In the genomic region with DNA sequence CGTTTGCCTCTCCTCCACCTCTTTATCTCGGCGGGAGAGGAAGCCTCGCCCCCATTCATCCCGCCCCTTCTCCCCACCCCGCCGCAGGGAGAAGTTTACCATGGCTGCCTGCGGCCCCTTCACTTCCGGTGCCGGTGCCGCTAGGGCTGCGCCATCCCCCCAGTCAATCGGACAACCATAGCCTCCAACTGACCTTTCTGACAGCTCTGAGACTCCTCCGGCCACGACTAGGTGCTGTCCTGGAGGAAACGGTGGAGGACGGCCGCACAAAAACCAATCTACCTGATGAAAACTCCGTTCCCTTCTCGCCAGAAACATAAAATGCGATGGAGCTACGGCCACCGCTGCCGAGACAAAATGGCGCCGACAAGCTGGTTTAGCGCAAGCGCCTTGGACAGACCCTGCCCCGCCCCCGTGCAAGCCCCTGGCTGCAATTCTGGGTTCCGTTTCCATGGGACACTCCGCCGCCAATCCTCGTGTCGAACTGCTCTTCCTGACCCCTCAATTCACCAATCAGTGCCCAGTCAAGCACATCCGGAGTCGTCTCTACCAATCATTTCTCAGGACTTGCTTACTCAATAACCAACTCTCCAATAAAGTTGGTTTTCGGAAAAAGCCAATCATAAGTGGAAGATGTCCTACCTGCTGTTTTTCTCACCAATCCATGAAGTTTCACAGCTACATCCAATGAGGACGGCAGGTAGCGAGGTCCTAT, we compare ENCODE assay signal across 1 cellular context.
TF ChIP-seq lines count a peak whose summit lies in the region.

No MANE protein-coding gene starts in this region.

TF ChIP-seq in HepG2, 621 proteins besides CTCF, POLR2A, EP300 and RAD21 (continued from another document and continues in another):
- TF ChIP-seq, protein P1, sequence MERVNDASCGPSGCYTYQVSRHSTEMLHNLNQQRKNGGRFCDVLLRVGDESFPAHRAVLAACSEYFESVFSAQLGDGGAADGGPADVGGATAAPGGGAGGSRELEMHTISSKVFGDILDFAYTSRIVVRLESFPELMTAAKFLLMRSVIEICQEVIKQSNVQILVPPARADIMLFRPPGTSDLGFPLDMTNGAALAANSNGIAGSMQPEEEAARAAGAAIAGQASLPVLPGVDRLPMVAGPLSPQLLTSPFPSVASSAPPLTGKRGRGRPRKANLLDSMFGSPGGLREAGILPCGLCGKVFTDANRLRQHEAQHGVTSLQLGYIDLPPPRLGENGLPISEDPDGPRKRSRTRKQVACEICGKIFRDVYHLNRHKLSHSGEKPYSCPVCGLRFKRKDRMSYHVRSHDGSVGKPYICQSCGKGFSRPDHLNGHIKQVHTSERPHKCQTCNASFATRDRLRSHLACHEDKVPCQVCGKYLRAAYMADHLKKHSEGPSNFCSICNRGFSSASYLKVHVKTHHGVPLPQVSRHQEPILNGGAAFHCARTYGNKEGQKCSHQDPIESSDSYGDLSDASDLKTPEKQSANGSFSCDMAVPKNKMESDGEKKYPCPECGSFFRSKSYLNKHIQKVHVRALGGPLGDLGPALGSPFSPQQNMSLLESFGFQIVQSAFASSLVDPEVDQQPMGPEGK (CRISPR knock-in tag; IDR thresholded peaks at IDR 0.05), result peak; percentile 83
- TF ChIP-seq ZNF766 (CRISPR knock-in tag; IDR thresholded peaks at IDR 0.05; ENCODE audit: borderline replicate concordance), result 0 out of 2 replicates have a peak, but pooled peaks have one; percentile 48
- 0 out of 2 replicates have a peak, but pooled peaks have one; percentile 38 for TF ChIP-seq NFKBIZ (CRISPR knock-in tag; IDR thresholded peaks at IDR 0.05)
- no peak; the same call in none of the 2 replicates for TF ChIP-seq KDM2A (CRISPR knock-in tag; IDR thresholded peaks at IDR 0.05; ENCODE audit: borderline replicate concordance, low read depth)
- 0 out of 2 replicates have a peak, but pooled peaks have one; percentile 53 for TF ChIP-seq ATF7-NPFF (CRISPR knock-in tag; IDR thresholded peaks at IDR 0.05; ENCODE audit: low read depth)
- no peak for TF ChIP-seq SCMH1 (CRISPR knock-in tag; IDR thresholded peaks at IDR 0.05; ENCODE audit: borderline replicate concordance)
- no peak for TF ChIP-seq ZNF75D (CRISPR knock-in tag; IDR thresholded peaks at IDR 0.05; ENCODE audit: borderline replicate concordance)
- no peak for TF ChIP-seq BORCS8-MEF2B (CRISPR knock-in tag; IDR thresholded peaks at IDR 0.05)
- TF ChIP-seq, protein P2, sequence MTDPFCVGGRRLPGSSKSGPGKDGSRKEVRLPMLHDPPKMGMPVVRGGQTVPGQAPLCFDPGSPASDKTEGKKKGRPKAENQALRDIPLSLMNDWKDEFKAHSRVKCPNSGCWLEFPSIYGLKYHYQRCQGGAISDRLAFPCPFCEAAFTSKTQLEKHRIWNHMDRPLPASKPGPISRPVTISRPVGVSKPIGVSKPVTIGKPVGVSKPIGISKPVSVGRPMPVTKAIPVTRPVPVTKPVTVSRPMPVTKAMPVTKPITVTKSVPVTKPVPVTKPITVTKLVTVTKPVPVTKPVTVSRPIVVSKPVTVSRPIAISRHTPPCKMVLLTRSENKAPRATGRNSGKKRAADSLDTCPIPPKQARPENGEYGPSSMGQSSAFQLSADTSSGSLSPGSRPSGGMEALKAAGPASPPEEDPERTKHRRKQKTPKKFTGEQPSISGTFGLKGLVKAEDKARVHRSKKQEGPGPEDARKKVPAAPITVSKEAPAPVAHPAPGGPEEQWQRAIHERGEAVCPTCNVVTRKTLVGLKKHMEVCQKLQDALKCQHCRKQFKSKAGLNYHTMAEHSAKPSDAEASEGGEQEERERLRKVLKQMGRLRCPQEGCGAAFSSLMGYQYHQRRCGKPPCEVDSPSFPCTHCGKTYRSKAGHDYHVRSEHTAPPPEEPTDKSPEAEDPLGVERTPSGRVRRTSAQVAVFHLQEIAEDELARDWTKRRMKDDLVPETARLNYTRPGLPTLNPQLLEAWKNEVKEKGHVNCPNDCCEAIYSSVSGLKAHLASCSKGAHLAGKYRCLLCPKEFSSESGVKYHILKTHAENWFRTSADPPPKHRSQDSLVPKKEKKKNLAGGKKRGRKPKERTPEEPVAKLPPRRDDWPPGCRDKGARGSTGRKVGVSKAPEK (CRISPR knock-in tag; IDR thresholded peaks at IDR 0.05; ENCODE audit: borderline replicate concordance), result no peak
- TF ChIP-seq HNRNPLL (IDR thresholded peaks at IDR 0.05; ENCODE audit: low read depth, low read length, poor library complexity, severe bottlenecking), result peak; percentile 78
- TF ChIP-seq, protein P3, sequence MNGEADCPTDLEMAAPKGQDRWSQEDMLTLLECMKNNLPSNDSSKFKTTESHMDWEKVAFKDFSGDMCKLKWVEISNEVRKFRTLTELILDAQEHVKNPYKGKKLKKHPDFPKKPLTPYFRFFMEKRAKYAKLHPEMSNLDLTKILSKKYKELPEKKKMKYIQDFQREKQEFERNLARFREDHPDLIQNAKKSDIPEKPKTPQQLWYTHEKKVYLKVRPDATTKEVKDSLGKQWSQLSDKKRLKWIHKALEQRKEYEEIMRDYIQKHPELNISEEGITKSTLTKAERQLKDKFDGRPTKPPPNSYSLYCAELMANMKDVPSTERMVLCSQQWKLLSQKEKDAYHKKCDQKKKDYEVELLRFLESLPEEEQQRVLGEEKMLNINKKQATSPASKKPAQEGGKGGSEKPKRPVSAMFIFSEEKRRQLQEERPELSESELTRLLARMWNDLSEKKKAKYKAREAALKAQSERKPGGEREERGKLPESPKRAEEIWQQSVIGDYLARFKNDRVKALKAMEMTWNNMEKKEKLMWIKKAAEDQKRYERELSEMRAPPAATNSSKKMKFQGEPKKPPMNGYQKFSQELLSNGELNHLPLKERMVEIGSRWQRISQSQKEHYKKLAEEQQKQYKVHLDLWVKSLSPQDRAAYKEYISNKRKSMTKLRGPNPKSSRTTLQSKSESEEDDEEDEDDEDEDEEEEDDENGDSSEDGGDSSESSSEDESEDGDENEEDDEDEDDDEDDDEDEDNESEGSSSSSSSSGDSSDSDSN (CRISPR knock-in tag; IDR thresholded peaks at IDR 0.05), result 0 out of 2 replicates have a peak, but pooled peaks have one; percentile 39
- no peak for TF ChIP-seq SRF (IDR thresholded peaks at IDR 0.05; ENCODE audit: low read depth, low read length)
- peak; percentile 84 for TF ChIP-seq SP2 (CRISPR knock-in tag; IDR thresholded peaks at IDR 0.05)
- TF ChIP-seq IRF2 (CRISPR knock-in tag; IDR thresholded peaks at IDR 0.05), result no peak
- TF ChIP-seq, protein P4, sequence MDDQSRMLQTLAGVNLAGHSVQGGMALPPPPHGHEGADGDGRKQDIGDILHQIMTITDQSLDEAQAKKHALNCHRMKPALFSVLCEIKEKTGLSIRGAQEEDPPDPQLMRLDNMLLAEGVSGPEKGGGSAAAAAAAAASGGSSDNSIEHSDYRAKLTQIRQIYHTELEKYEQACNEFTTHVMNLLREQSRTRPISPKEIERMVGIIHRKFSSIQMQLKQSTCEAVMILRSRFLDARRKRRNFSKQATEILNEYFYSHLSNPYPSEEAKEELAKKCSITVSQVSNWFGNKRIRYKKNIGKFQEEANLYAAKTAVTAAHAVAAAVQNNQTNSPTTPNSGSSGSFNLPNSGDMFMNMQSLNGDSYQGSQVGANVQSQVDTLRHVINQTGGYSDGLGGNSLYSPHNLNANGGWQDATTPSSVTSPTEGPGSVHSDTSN (CRISPR knock-in tag; IDR thresholded peaks at IDR 0.05; ENCODE audit: borderline replicate concordance), result no peak
- TF ChIP-seq CEBPG (CRISPR knock-in tag; IDR thresholded peaks at IDR 0.05), result peak; percentile 42
- TF ChIP-seq, protein P5, sequence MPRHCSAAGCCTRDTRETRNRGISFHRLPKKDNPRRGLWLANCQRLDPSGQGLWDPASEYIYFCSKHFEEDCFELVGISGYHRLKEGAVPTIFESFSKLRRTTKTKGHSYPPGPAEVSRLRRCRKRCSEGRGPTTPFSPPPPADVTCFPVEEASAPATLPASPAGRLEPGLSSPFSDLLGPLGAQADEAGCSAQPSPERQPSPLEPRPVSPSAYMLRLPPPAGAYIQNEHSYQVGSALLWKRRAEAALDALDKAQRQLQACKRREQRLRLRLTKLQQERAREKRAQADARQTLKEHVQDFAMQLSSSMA (CRISPR knock-in tag; IDR thresholded peaks at IDR 0.05), result no peak; the same call in 1 of the 2 replicates
- TF ChIP-seq, protein P6, sequence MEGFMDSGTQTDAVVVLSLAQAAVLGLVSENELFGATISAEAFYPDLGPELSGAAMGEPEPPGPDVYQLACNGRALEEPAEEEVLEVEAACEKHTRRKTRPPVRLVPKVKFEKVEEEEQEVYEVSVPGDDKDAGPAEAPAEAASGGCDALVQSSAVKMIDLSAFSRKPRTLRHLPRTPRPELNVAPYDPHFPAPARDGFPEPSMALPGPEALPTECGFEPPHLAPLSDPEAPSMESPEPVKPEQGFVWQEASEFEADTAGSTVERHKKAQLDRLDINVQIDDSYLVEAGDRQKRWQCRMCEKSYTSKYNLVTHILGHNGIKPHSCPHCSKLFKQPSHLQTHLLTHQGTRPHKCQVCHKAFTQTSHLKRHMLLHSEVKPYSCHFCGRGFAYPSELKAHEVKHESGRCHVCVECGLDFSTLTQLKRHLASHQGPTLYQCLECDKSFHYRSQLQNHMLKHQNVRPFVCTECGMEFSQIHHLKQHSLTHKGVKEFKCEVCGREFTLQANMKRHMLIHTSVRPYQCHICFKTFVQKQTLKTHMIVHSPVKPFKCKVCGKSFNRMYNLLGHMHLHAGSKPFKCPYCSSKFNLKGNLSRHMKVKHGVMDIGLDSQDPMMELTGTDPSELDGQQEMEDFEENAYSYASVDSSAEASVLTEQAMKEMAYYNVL (CRISPR knock-in tag; IDR thresholded peaks at IDR 0.05; ENCODE audit: borderline replicate concordance), result no peak
- TF ChIP-seq ZNF207 (IDR thresholded peaks at IDR 0.05; ENCODE audit: borderline replicate concordance), result no peak
- TF ChIP-seq, protein P7, sequence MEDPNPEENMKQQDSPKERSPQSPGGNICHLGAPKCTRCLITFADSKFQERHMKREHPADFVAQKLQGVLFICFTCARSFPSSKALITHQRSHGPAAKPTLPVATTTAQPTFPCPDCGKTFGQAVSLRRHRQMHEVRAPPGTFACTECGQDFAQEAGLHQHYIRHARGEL (CRISPR knock-in tag; IDR thresholded peaks at IDR 0.05), result no peak
- TF ChIP-seq, protein P8, sequence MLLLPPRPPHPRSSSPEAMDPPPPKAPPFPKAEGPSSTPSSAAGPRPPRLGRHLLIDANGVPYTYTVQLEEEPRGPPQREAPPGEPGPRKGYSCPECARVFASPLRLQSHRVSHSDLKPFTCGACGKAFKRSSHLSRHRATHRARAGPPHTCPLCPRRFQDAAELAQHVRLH (CRISPR knock-in tag; IDR thresholded peaks at IDR 0.05; ENCODE audit: borderline replicate concordance, low read depth), result no peak
- TF ChIP-seq ZNF768 (CRISPR knock-in tag; IDR thresholded peaks at IDR 0.05), result no peak
- TF ChIP-seq, protein P9, sequence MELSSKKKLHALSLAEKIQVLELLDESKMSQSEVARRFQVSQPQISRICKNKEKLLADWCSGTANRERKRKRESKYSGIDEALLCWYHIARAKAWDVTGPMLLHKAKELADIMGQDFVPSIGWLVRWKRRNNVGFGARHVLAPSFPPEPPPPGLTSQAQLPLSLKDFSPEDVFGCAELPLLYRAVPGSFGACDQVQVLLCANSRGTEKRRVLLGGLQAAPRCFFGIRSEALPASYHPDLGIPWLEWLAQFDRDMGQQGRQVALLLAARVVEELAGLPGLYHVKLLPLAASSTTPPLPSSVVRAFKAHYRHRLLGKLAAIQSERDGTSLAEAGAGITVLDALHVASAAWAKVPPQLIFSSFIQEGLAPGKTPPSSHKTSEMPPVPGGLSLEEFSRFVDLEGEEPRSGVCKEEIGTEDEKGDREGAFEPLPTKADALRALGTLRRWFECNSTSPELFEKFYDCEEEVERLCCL (CRISPR knock-in tag; IDR thresholded peaks at IDR 0.05; ENCODE audit: borderline replicate concordance), result no peak
- no peak for TF ChIP-seq ELF4 (CRISPR knock-in tag; IDR thresholded peaks at IDR 0.05; ENCODE audit: borderline replicate concordance)
- 0 out of 2 replicates have a peak, but pooled peaks have one; percentile 3 for TF ChIP-seq ZNF782 (CRISPR knock-in tag; IDR thresholded peaks at IDR 0.05; ENCODE audit: borderline replicate concordance)
- TF ChIP-seq GABPA (IDR thresholded peaks at IDR 0.05; ENCODE audit: low read depth, low read length), result peak; percentile 67
- peak; percentile 93 for TF ChIP-seq GABPA (CRISPR knock-in tag; IDR thresholded peaks at IDR 0.05; ENCODE audit: low read depth)
- TF ChIP-seq, protein P10, sequence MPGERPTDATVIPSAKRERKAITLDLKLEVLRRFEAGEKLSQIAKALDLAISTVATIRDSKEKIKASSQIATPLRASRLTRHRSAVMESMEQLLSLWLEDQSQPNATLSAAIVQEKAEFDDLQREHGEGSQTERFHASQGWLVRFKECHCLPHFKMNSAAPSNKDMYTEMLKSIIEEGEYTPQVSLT (CRISPR knock-in tag; IDR thresholded peaks at IDR 0.05; ENCODE audit: borderline replicate concordance, low read depth), result no peak; the same call in 1 of the 2 replicates
- TF ChIP-seq MBD4 (IDR thresholded peaks at IDR 0.05; ENCODE audit: borderline replicate concordance, low read length), result no peak
- TF ChIP-seq CREB1 (IDR thresholded peaks at IDR 0.05), result peak; percentile 82
- peak; percentile 84 for TF ChIP-seq CREB1 (CRISPR knock-in tag; IDR thresholded peaks at IDR 0.05)
- TF ChIP-seq ZKSCAN8 (CRISPR knock-in tag; IDR thresholded peaks at IDR 0.05; ENCODE audit: borderline replicate concordance), result no peak
- TF ChIP-seq, protein P11, sequence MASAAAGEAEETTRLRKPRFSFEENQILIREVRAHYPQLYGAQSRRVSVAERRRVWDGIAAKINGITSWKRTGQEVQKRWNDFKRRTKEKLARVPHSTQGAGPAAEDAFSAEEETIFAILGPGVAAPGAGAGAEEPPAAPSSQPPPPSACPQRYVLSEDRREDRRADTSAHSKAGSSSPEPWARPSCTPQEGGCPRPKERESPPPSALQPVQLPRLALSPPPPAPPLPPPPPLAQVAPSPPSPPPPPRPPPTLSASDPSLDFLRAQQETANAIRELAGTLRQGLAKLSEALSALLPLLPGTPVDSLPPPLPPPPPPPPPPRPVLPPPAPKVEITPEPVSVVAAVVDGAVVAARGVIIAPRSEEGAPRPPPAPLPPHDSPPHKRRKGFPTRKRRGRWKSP (CRISPR knock-in tag; IDR thresholded peaks at IDR 0.05), result peak; percentile 82
- TF ChIP-seq SUZ12 (IDR thresholded peaks at IDR 0.05; ENCODE audit: low read depth, low read length), result no peak
- TF ChIP-seq ZNF501 (CRISPR knock-in tag; IDR thresholded peaks at IDR 0.05), result peak; percentile 77
- TF ChIP-seq, protein P12, sequence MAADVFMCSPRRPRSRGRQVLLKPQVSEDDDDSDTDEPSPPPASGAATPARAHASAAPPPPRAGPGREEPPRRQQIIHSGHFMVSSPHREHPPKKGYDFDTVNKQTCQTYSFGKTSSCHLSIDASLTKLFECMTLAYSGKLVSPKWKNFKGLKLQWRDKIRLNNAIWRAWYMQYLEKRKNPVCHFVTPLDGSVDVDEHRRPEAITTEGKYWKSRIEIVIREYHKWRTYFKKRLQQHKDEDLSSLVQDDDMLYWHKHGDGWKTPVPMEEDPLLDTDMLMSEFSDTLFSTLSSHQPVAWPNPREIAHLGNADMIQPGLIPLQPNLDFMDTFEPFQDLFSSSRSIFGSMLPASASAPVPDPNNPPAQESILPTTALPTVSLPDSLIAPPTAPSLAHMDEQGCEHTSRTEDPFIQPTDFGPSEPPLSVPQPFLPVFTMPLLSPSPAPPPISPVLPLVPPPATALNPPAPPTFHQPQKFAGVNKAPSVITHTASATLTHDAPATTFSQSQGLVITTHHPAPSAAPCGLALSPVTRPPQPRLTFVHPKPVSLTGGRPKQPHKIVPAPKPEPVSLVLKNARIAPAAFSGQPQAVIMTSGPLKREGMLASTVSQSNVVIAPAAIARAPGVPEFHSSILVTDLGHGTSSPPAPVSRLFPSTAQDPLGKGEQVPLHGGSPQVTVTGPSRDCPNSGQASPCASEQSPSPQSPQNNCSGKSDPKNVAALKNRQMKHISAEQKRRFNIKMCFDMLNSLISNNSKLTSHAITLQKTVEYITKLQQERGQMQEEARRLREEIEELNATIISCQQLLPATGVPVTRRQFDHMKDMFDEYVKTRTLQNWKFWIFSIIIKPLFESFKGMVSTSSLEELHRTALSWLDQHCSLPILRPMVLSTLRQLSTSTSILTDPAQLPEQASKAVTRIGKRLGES (CRISPR knock-in tag; IDR thresholded peaks at IDR 0.05; ENCODE audit: borderline replicate concordance), result no peak
